14 cellular contexts compared by ENCODE assay signal in genomic region chr10:95987685-95988426, GRCh38. TPM values are rescaled to one million over a fixed set of nuclear protein-coding genes. Genes with fewer than 3 reads are reported as not detected.
DNase-seq lines count a peak whose midpoint lies in the region; ATAC-seq and TF ChIP-seq lines count a peak whose summit lies in the region.
"Had no signal": no experiment of that assay in that cellular context is flagged by ENCODE, and none has a peak within 500 bp of the region (broad histone marks: within the 10 kb centered on the region; RNA-seq: fewer than 3 reads in every experiment).

No MANE protein-coding gene starts in this region.

- H3K4me3 ChIP-seq in gastroesophageal sphincter: no peak overlapping the region
- H3K4me3 ChIP-seq: lung, stomach had no signal

- no peaks in the 10 kb centered on the region for H3K4me1 ChIP-seq in gastroesophageal sphincter
- H3K4me1 ChIP-seq: stomach had no signal

- ATAC-seq in GM18870 (IDR thresholded peaks at IDR 0.05; ENCODE audit: unreplicated experiment): peak; percentile 98
- peak; percentile 95 for ATAC-seq in GM21529 (IDR thresholded peaks at IDR 0.05; ENCODE audit: unreplicated experiment)
- ATAC-seq in HG03103 (IDR thresholded peaks at IDR 0.05; ENCODE audit: low read depth, unreplicated experiment): peak; percentile 96
- peak; percentile 68 for ATAC-seq in stimulated activated memory B cell treated with anti-CD40 and anti-IgM and Interleukin-4, amounts not matched to agents 10 μg/mL and 1 μg/mL and 100 μg/mL, for 72 hours
- ATAC-seq in gastroesophageal sphincter: no peak

- no peaks in the 10 kb centered on the region for H3K27me3 Mint-ChIP-seq in stimulated activated memory B cell treated with anti-CD40 and anti-IgM and Interleukin-4, amounts not matched to agents 10 μg/mL and 1 μg/mL and 100 μg/mL, for 72 hours

- H3K27me3 ChIP-seq in gastroesophageal sphincter: no peaks in the 10 kb centered on the region
- H3K27me3 ChIP-seq: stomach had no signal

- no peaks in the 10 kb centered on the region for H3K9me3 Mint-ChIP-seq in stimulated activated memory B cell treated with anti-CD40 and anti-IgM and Interleukin-4, amounts not matched to agents 10 μg/mL and 1 μg/mL and 100 μg/mL, for 72 hours
- H3K9me3 Mint-ChIP-seq: activated naive CD4-positive, alpha-beta T cell treated with anti-CD3 and anti-CD28 coated beads for 36 hours had no signal

- H3K4me1 Mint-ChIP-seq in stimulated activated memory B cell treated with anti-CD40 and anti-IgM and Interleukin-4, amounts not matched to agents 10 μg/mL and 1 μg/mL and 100 μg/mL, for 72 hours: peaks cover 9% of the 10 kb centered on the region

- H3K36me3 Mint-ChIP-seq in stimulated activated memory B cell treated with anti-CD40 and anti-IgM and Interleukin-4, amounts not matched to agents 10 μg/mL and 1 μg/mL and 100 μg/mL, for 72 hours: no peaks in the 10 kb centered on the region

- H3K27ac Mint-ChIP-seq in stimulated activated memory B cell treated with anti-CD40 and anti-IgM and Interleukin-4, amounts not matched to agents 10 μg/mL and 1 μg/mL and 100 μg/mL, for 72 hours: peak overlapping the region; percentile 32
- H3K27ac Mint-ChIP-seq: activated naive CD4-positive, alpha-beta T cell treated with anti-CD3 and anti-CD28 coated beads for 36 hours had no signal

- no peaks in the 10 kb centered on the region for H3K9me3 ChIP-seq in gastroesophageal sphincter
- H3K9me3 ChIP-seq: stomach had no signal

- no peaks in the 10 kb centered on the region for H3K36me3 ChIP-seq in gastroesophageal sphincter
- H3K36me3 ChIP-seq: stomach had no signal

- no peak overlapping the region for H3K4me3 Mint-ChIP-seq in stimulated activated memory B cell treated with anti-CD40 and anti-IgM and Interleukin-4, amounts not matched to agents 10 μg/mL and 1 μg/mL and 100 μg/mL, for 72 hours
- H3K4me3 Mint-ChIP-seq: activated naive CD4-positive, alpha-beta T cell treated with anti-CD3 and anti-CD28 coated beads for 36 hours had no signal

- TF ChIP-seq EP300 in gastroesophageal sphincter (IDR thresholded peaks at IDR 0.05): no peak

- no peak for TF ChIP-seq CTCF in gastroesophageal sphincter (IDR thresholded peaks at IDR 0.05)

- H3K27ac ChIP-seq in gastroesophageal sphincter: no peak overlapping the region
- H3K27ac ChIP-seq: stomach had no signal

- TF ChIP-seq POLR2A in gastroesophageal sphincter (IDR thresholded peaks at IDR 0.05): no peak

- no peak for DNase-seq in central memory CD4-positive, alpha-beta T cell
- DNase-seq in T-helper 1 cell: no peak
- DNase-seq: activated CD4-positive, alpha-beta T cell treated with anti-CD3 and anti-CD28 coated beads, Interleukin-2, amount 50 U/mL, for 4 hours; activated naive CD4-positive, alpha-beta T cell treated with anti-CD3 and anti-CD28 coated beads for 36 hours; caudate nucleus; hypothalamus; NCI-H1694; stomach had no signal

- 34 to 87% methylated on average over 2 of the region's 2 CpGs for WGBS in gastroesophageal sphincter (ENCODE audit: low coverage in 1 of 2), 2 donors

RNA-seq across cellular contexts. Expression of gene CCNJ, which starts 55.5 kb away (rescaled TPM):
- 1 to 10 TPM; 3.1 to 5.3 (median 4.4) TPM for total RNA-seq in gastroesophageal sphincter
